ENCODE assay signal across 41 cellular contexts in genomic region chr21:41494242-41494641, GRCh38. TPM values are rescaled to one million over a fixed set of nuclear protein-coding genes. Genes with fewer than 3 reads are reported as not detected.
"Had no signal": no experiment of that assay in that cellular context is flagged by ENCODE, and none has a peak within 500 bp of the region (broad histone marks: within the 10 kb centered on the region; RNA-seq: fewer than 3 reads in every experiment).

No MANE protein-coding gene starts in this region.

- H3K4me1 Mint-ChIP-seq: activated CD4-positive, alpha-beta T cell treated with anti-CD3 and anti-CD28 coated beads for 36 hours; activated CD4-positive, alpha-beta T cell treated with anti-CD3 and anti-CD28 coated beads, Interleukin-2, amount 10 ng/mL, durations not matched to agents 24 days and 14 days; activated CD8-positive, alpha-beta memory T cell treated with anti-CD3 and anti-CD28 coated beads, Interleukin-2, amount 10 ng/mL, durations not matched to agents 7 days and 5 days; activated naive CD4-positive, alpha-beta T cell treated with anti-CD3 and anti-CD28 coated beads, Interleukin-2, amount 50 U/mL, for 24 hours; activated naive CD8-positive, alpha-beta T cell treated with anti-CD3 and anti-CD28 coated beads for 36 hours; activated naive CD8-positive, alpha-beta T cell treated with anti-CD3 and anti-CD28 coated beads, Interleukin-2, amount 50 U/mL, for 24 hours; brain; T-helper 17 cell had no signal

- H3K27ac Mint-ChIP-seq: activated CD4-positive, alpha-beta memory T cell treated with anti-CD3 and anti-CD28 coated beads for 36 hours; activated CD4-positive, alpha-beta T cell treated with anti-CD3 and anti-CD28 coated beads for 36 hours; activated CD4-positive, alpha-beta T cell treated with anti-CD3 and anti-CD28 coated beads, Interleukin-2, amount 10 ng/mL, durations not matched to agents 24 days and 14 days; activated CD8-positive, alpha-beta memory T cell treated with anti-CD3 and anti-CD28 coated beads, Interleukin-2, amount 10 ng/mL, durations not matched to agents 7 days and 5 days; activated CD8-positive, alpha-beta T cell treated with anti-CD3 and anti-CD28 coated beads, Interleukin-2, amount 10 ng/mL, durations not matched to agents 7 days and 5 days; activated naive CD4-positive, alpha-beta T cell treated with anti-CD3 and anti-CD28 coated beads for 36 hours; activated naive CD4-positive, alpha-beta T cell treated with anti-CD3 and anti-CD28 coated beads, Interleukin-2, amount 50 U/mL, for 24 hours; activated naive CD8-positive, alpha-beta T cell treated with anti-CD3 and anti-CD28 coated beads for 36 hours; activated naive CD8-positive, alpha-beta T cell treated with anti-CD3 and anti-CD28 coated beads, Interleukin-2, amount 50 U/mL, for 24 hours; activated T-helper 1 cell treated with anti-CD3 and anti-CD28 coated beads, Interleukin-12 subunit alpha, Interleukin-12 subunit beta, Interleukin-2, Interleukin-4 antibody, amounts not matched to agents 30 ng/mL and 10 ng/mL and 1 ng/mL, durations not matched to agents 14 hours and 24 hours and 36 hours; activated T-helper 2 cell treated with anti-CD3 and anti-CD28 coated beads, Interferon-gamma antibody, Interleukin-2, Interleukin-4, amounts not matched to agents 10 μg/mL and 5 μg/mL and 100 μg/mL, durations not matched to agents 14 hours and 24 hours and 36 hours; brain; T-helper 17 cell; T-helper 2 cell treated with Interferon-gamma antibody and Interleukin-4, amounts not matched to agents 5 μg/mL and 100 μg/mL, for 36 hours had no signal

- H3K27ac ChIP-seq: adrenal gland, breast epithelium, cardiac muscle cell, colonic mucosa, epithelial cell of prostate, esophagus squamous epithelium had no signal

- ATAC-seq: activated CD4-positive, alpha-beta T cell treated with anti-CD3 and anti-CD28 coated beads for 36 hours; activated CD8-positive, alpha-beta memory T cell treated with anti-CD3 and anti-CD28 coated beads, Interleukin-2, amount 10 ng/mL, durations not matched to agents 7 days and 5 days; activated CD8-positive, alpha-beta T cell treated with anti-CD3 and anti-CD28 coated beads, Interleukin-2, amount 10 ng/mL, durations not matched to agents 7 days and 5 days; activated naive CD8-positive, alpha-beta T cell treated with anti-CD3 and anti-CD28 coated beads, Interleukin-2, amount 50 U/mL, for 24 hours; T-helper 17 cell had no signal

- H3K27me3 ChIP-seq: breast epithelium, cardiac muscle cell, colonic mucosa had no signal

- FAIRE-seq: endometrium, endothelial cell of umbilical vein had no signal

- H3K36me3 ChIP-seq: adrenal gland, breast epithelium, cardiac muscle cell had no signal

- H3K4me1 ChIP-seq: adrenal gland, breast epithelium, esophagus squamous epithelium had no signal

- H3K36me3 Mint-ChIP-seq: activated CD4-positive, alpha-beta memory T cell treated with anti-CD3 and anti-CD28 coated beads for 36 hours; activated CD8-positive, alpha-beta memory T cell treated with anti-CD3 and anti-CD28 coated beads, Interleukin-2, amount 10 ng/mL, durations not matched to agents 7 days and 5 days; activated naive CD4-positive, alpha-beta T cell treated with anti-CD3 and anti-CD28 coated beads, Interleukin-2, amount 50 U/mL, for 24 hours; activated naive CD8-positive, alpha-beta T cell treated with anti-CD3 and anti-CD28 coated beads for 36 hours; brain had no signal

- H3K9me3 ChIP-seq: adrenal gland, breast epithelium, colonic mucosa, esophagus squamous epithelium had no signal

- H3K4me3 Mint-ChIP-seq: activated CD4-positive, alpha-beta memory T cell treated with anti-CD3 and anti-CD28 coated beads for 36 hours; activated CD4-positive, alpha-beta T cell treated with anti-CD3 and anti-CD28 coated beads for 36 hours; activated CD4-positive, alpha-beta T cell treated with anti-CD3 and anti-CD28 coated beads, Interleukin-2, amount 10 ng/mL, durations not matched to agents 24 days and 14 days; activated CD8-positive, alpha-beta memory T cell treated with anti-CD3 and anti-CD28 coated beads, Interleukin-2, amount 10 ng/mL, durations not matched to agents 7 days and 5 days; activated CD8-positive, alpha-beta T cell treated with anti-CD3 and anti-CD28 coated beads, Interleukin-2, amount 10 ng/mL, durations not matched to agents 7 days and 5 days; activated naive CD4-positive, alpha-beta T cell treated with anti-CD3 and anti-CD28 coated beads for 36 hours; activated naive CD4-positive, alpha-beta T cell treated with anti-CD3 and anti-CD28 coated beads, Interleukin-2, amount 50 U/mL, for 24 hours; activated naive CD8-positive, alpha-beta T cell treated with anti-CD3 and anti-CD28 coated beads for 36 hours; activated naive CD8-positive, alpha-beta T cell treated with anti-CD3 and anti-CD28 coated beads, Interleukin-2, amount 50 U/mL, for 24 hours; activated T-helper 1 cell treated with anti-CD3 and anti-CD28 coated beads, Interleukin-12 subunit alpha, Interleukin-12 subunit beta, Interleukin-2, Interleukin-4 antibody, amounts not matched to agents 30 ng/mL and 10 ng/mL and 1 ng/mL, durations not matched to agents 14 hours and 24 hours and 36 hours; brain; T-helper 17 cell; T-helper 2 cell treated with Interferon-gamma antibody and Interleukin-4, amounts not matched to agents 5 μg/mL and 100 μg/mL, for 36 hours had no signal

- DNase-seq: activated CD4-positive, alpha-beta memory T cell treated with anti-CD3 and anti-CD28 coated beads for 36 hours; activated CD4-positive, alpha-beta T cell treated with anti-CD3 and anti-CD28 coated beads for 36 hours; activated CD4-positive, alpha-beta T cell treated with anti-CD3 and anti-CD28 coated beads, Interleukin-2, amount 10 ng/mL, durations not matched to agents 24 days and 14 days; activated CD4-positive, CD25-positive, alpha-beta regulatory T cell; activated CD4-positive, CD25-positive, alpha-beta regulatory T cell treated with anti-CD3 and anti-CD28 coated beads, Interleukin-2, amount 50 U/mL, for 72 hours; activated CD8-positive, alpha-beta memory T cell treated with anti-CD3 and anti-CD28 coated beads, Interleukin-2, amount 10 ng/mL, durations not matched to agents 7 days and 5 days; activated CD8-positive, alpha-beta memory T cell treated with anti-CD3 and anti-CD28 coated beads, Interleukin-2, amount 50 U/mL, for 4 hours; activated CD8-positive, alpha-beta T cell treated with anti-CD3 and anti-CD28 coated beads, Interleukin-2, amount 10 ng/mL, durations not matched to agents 7 days and 5 days; activated effector memory CD4-positive, alpha-beta T cell treated with anti-CD3 and anti-CD28 coated beads, Interleukin-2, amount 50 U/mL, for 16 hours; activated naive CD4-positive, alpha-beta T cell treated with anti-CD3 and anti-CD28 coated beads for 36 hours; activated naive CD8-positive, alpha-beta T cell treated with anti-CD3 and anti-CD28 coated beads for 36 hours; activated naive CD8-positive, alpha-beta T cell treated with anti-CD3 and anti-CD28 coated beads, Interleukin-2, amount 50 U/mL, for 24 hours; activated T-cell treated with anti-CD3 and anti-CD28 coated beads, Interleukin-2, amount 50 U/mL, for 1 hour; activated T-cell treated with anti-CD3 and anti-CD28 coated beads, Interleukin-2, amount 50 U/mL, for 48 hours; adrenal gland; amygdala; aorta; central memory CD4-positive, alpha-beta T cell; cerebellar nuclear complex; colonic mucosa; effector CD8-positive, alpha-beta T cell; esophagus squamous epithelium; foreskin melanocyte; glutamatergic neuron; T-helper 1 cell; T-helper 17 cell; T1000 had no signal

- H3K9me3 Mint-ChIP-seq: activated CD4-positive, alpha-beta memory T cell treated with anti-CD3 and anti-CD28 coated beads for 36 hours; activated CD4-positive, alpha-beta T cell treated with anti-CD3 and anti-CD28 coated beads, Interleukin-2, amount 10 ng/mL, durations not matched to agents 24 days and 14 days; activated naive CD4-positive, alpha-beta T cell treated with anti-CD3 and anti-CD28 coated beads for 36 hours; activated naive CD4-positive, alpha-beta T cell treated with anti-CD3 and anti-CD28 coated beads, Interleukin-2, amount 50 U/mL, for 24 hours; activated naive CD8-positive, alpha-beta T cell treated with anti-CD3 and anti-CD28 coated beads for 36 hours; activated naive CD8-positive, alpha-beta T cell treated with anti-CD3 and anti-CD28 coated beads, Interleukin-2, amount 50 U/mL, for 24 hours; activated T-helper 1 cell treated with anti-CD3 and anti-CD28 coated beads, Interleukin-12 subunit alpha, Interleukin-12 subunit beta, Interleukin-2, Interleukin-4 antibody, amounts not matched to agents 30 ng/mL and 10 ng/mL and 1 ng/mL, durations not matched to agents 14 hours and 24 hours and 36 hours; activated T-helper 2 cell treated with anti-CD3 and anti-CD28 coated beads, Interferon-gamma antibody, Interleukin-2, Interleukin-4, amounts not matched to agents 10 μg/mL and 5 μg/mL and 100 μg/mL, durations not matched to agents 14 hours and 24 hours and 36 hours; T-helper 2 cell treated with Interferon-gamma antibody and Interleukin-4, amounts not matched to agents 5 μg/mL and 100 μg/mL, for 36 hours had no signal

- H3K4me3 ChIP-seq: adrenal gland, breast epithelium, cardiac muscle cell, colonic mucosa, esophagus squamous epithelium had no signal

RNA-seq across cellular contexts. Expression of gene TMPRSS2, which starts 13.7 kb away (rescaled TPM):
- total RNA-seq: activated CD4-positive, alpha-beta memory T cell treated with anti-CD3 and anti-CD28 coated beads for 36 hours; activated CD4-positive, alpha-beta T cell treated with anti-CD3 and anti-CD28 coated beads for 36 hours; activated CD4-positive, alpha-beta T cell treated with anti-CD3 and anti-CD28 coated beads, Interleukin-2, amount 10 ng/mL, durations not matched to agents 24 days and 14 days; activated CD8-positive, alpha-beta memory T cell treated with anti-CD3 and anti-CD28 coated beads for 36 hours; activated CD8-positive, alpha-beta memory T cell treated with anti-CD3 and anti-CD28 coated beads, Interleukin-2, amount 10 ng/mL, durations not matched to agents 7 days and 5 days; activated CD8-positive, alpha-beta T cell treated with anti-CD3 and anti-CD28 coated beads, Interleukin-2, amount 10 ng/mL, durations not matched to agents 7 days and 5 days; activated naive CD4-positive, alpha-beta T cell treated with anti-CD3 and anti-CD28 coated beads for 36 hours; activated naive CD8-positive, alpha-beta T cell treated with anti-CD3 and anti-CD28 coated beads for 36 hours; activated T-helper 1 cell treated with anti-CD3 and anti-CD28 coated beads, Interleukin-12 subunit alpha, Interleukin-12 subunit beta, Interleukin-2, Interleukin-4 antibody, amounts not matched to agents 30 ng/mL and 10 ng/mL and 1 ng/mL, durations not matched to agents 14 hours and 24 hours and 36 hours; activated T-helper 2 cell treated with anti-CD3 and anti-CD28 coated beads, Interferon-gamma antibody, Interleukin-2, Interleukin-4, amounts not matched to agents 10 μg/mL and 5 μg/mL and 100 μg/mL, durations not matched to agents 14 hours and 24 hours and 36 hours; aorta; cardiac muscle cell; dermis microvascular lymphatic vessel endothelial cell; endothelial cell of umbilical vein; fibroblast of villous mesenchyme; T-helper 17 cell had no signal
- polyA plus RNA-seq: cardiac muscle cell, endothelial cell of umbilical vein, fibroblast of lung had no signal
